ENCODE assay signal across 17 cellular contexts in the genomic region with DNA sequence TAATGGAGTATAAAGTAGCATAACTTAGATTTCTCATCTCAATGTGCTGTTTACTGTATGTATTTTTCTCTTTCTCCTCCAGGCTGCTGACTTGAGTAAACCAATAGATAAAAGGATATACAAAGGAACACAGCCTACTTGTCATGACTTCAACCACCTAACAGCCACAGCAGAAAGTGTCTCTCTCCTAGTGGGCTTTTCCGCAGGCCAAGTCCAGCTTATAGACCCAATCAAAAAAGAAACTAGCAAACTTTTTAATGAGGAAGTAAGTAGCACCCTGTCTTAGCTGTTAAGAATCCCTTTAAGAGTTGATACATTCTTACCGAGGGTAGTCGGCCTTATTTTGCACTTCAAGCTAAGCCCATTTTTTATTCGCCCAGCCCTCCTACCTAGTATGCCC.
"Had no signal": no experiment of that assay in that cellular context is flagged by ENCODE, and none has a peak within 500 bp of the region (broad histone marks: within the 10 kb centered on the region; RNA-seq: fewer than 3 reads in every experiment).

No MANE protein-coding gene starts in this region.

- H3K27ac Mint-ChIP-seq: nephron had no signal

- H3K9me3 Mint-ChIP-seq: nephron had no signal

- H3K9me3 ChIP-seq: esophagus muscularis mucosa, left lung, psoas muscle, spleen, transverse colon had no signal

- H3K4me3 ChIP-seq: esophagus muscularis mucosa, left lung, psoas muscle, spleen, transverse colon had no signal

- ATAC-seq: sciatic nerve had no signal

- H3K27ac ChIP-seq: esophagus muscularis mucosa, left lung, psoas muscle, transverse colon had no signal

- H3K4me3 Mint-ChIP-seq: nephron had no signal

- H3K27me3 ChIP-seq: esophagus muscularis mucosa, left lung, spleen, transverse colon had no signal

- DNase-seq: activated CD4-positive, alpha-beta T cell treated with anti-CD3 and anti-CD28 coated beads for 1 hour; activated CD4-positive, alpha-beta T cell treated with anti-CD3 and anti-CD28 coated beads, Interleukin-2, amount 50 U/mL, for 4 hours; activated naive CD4-positive, alpha-beta T cell treated with Interleukin-2 at 50 U/mL for 16 hours; activated T-cell treated with anti-CD3 and anti-CD28 coated beads for 4 hours; aorta; islet precursor cell; left lung; psoas muscle; spleen; T-helper 1 cell; T1000; transverse colon had no signal

- FAIRE-seq: bronchial epithelial cell, endometrium had no signal
